ENCODE assay signal across 1 cellular context in the genomic region with DNA sequence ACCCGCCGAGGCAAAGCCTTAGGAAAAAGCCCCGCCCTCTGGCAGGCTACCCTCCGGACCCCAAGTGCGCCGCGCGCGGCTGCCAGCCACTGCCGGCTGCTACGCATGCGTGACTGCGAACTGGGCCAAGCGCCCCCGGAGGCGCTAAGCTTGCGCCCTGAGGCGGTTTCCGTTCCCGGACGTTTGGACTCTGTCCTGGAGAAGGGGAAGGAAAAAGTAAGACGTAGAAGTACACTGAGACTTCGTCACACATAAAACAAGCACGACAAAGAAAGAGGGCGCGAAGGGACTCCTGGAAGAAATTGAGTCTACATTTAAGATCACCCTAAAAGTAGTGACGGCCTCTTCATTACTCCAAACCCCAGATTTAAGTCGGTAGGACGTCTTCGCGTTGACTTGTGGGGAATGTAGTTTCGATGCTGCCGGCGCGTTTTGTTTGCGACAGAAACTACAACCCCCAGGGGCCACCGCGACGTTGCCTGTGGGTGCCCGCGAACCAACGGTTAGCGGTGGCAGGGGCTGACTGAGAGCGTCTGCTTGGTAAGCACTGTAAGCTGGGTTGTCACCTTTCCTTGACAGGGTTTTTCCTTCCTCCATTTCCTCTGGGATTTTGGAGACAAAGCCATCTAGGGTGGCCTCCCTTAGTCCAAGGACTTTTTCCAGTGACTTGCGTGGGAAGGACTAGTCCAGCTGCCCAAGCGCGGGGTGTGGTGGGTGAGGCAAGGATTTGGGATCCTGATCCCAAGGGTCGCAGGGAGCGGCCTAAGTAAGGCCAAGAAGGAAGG.
TF ChIP-seq lines count a peak whose summit lies in the region.

A gene (plus strand): TSS at position 472 of the 785 bp plus-strand sequence. CDS start 49,715 bp downstream, outside the sequence.

TF ChIP-seq in HepG2, 621 proteins besides CTCF, POLR2A, EP300 and RAD21 (continued from another document and continues in another):
- TF ChIP-seq, protein P1, sequence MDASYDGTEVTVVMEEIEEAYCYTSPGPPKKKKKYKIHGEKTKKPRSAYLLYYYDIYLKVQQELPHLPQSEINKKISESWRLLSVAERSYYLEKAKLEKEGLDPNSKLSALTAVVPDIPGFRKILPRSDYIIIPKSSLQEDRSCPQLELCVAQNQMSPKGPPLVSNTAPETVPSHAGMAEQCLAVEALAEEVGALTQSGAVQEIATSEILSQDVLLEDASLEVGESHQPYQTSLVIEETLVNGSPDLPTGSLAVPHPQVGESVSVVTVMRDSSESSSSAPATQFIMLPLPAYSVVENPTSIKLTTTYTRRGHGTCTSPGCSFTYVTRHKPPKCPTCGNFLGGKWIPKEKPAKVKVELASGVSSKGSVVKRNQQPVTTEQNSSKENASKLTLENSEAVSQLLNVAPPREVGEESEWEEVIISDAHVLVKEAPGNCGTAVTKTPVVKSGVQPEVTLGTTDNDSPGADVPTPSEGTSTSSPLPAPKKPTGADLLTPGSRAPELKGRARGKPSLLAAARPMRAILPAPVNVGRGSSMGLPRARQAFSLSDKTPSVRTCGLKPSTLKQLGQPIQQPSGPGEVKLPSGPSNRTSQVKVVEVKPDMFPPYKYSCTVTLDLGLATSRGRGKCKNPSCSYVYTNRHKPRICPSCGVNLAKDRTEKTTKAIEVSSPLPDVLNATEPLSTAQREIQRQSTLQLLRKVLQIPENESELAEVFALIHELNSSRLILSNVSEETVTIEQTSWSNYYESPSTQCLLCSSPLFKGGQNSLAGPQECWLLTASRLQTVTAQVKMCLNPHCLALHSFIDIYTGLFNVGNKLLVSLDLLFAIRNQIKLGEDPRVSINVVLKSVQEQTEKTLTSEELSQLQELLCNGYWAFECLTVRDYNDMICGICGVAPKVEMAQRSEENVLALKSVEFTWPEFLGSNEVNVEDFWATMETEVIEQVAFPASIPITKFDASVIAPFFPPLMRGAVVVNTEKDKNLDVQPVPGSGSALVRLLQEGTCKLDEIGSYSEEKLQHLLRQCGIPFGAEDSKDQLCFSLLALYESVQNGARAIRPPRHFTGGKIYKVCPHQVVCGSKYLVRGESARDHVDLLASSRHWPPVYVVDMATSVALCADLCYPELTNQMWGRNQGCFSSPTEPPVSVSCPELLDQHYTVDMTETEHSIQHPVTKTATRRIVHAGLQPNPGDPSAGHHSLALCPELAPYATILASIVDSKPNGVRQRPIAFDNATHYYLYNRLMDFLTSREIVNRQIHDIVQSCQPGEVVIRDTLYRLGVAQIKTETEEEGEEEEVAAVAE (CRISPR knock-in tag; IDR thresholded peaks at IDR 0.05; ENCODE audit: borderline replicate concordance) = no peak; the same call in 1 of the 2 replicates
- no peak for TF ChIP-seq TBP (CRISPR knock-in tag; IDR thresholded peaks at IDR 0.05)
- TF ChIP-seq ZNF432 (CRISPR knock-in tag; IDR thresholded peaks at IDR 0.05; ENCODE audit: borderline replicate concordance) = no peak
- TF ChIP-seq ZNF263 (CRISPR knock-in tag; IDR thresholded peaks at IDR 0.05) = no peak
- TF ChIP-seq ZFAT (CRISPR knock-in tag; conservative IDR thresholded peaks at IDR 0.05) = no peak
- peak; percentile 89 for TF ChIP-seq NR2C2 (CRISPR knock-in tag; IDR thresholded peaks at IDR 0.05; ENCODE audit: borderline replicate concordance)
- no peak for TF ChIP-seq MYNN (CRISPR knock-in tag; IDR thresholded peaks at IDR 0.05; ENCODE audit: low read depth)
- TF ChIP-seq, protein P2, sequence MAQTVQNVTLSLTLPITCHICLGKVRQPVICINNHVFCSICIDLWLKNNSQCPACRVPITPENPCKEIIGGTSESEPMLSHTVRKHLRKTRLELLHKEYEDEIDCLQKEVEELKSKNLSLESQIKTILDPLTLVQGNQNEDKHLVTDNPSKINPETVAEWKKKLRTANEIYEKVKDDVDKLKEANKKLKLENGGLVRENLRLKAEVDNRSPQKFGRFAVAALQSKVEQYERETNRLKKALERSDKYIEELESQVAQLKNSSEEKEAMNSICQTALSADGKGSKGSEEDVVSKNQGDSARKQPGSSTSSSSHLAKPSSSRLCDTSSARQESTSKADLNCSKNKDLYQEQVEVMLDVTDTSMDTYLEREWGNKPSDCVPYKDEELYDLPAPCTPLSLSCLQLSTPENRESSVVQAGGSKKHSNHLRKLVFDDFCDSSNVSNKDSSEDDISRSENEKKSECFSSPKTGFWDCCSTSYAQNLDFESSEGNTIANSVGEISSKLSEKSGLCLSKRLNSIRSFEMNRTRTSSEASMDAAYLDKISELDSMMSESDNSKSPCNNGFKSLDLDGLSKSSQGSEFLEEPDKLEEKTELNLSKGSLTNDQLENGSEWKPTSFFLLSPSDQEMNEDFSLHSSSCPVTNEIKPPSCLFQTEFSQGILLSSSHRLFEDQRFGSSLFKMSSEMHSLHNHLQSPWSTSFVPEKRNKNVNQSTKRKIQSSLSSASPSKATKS (CRISPR knock-in tag; IDR thresholded peaks at IDR 0.05) = no peak
- no peak for TF ChIP-seq CEBPB (IDR thresholded peaks at IDR 0.05; ENCODE audit: borderline replicate concordance, low read depth, low read length)
- TF ChIP-seq MED8 (CRISPR knock-in tag; IDR thresholded peaks at IDR 0.05; ENCODE audit: insufficient replicate concordance) = no peak
- no peak for TF ChIP-seq MZF1 (CRISPR knock-in tag; IDR thresholded peaks at IDR 0.05; ENCODE audit: borderline replicate concordance)
- no peak for TF ChIP-seq ZNF337 (CRISPR knock-in tag; IDR thresholded peaks at IDR 0.05; ENCODE audit: borderline replicate concordance, low read depth)
- no peak for TF ChIP-seq MEIS2 (CRISPR knock-in tag; IDR thresholded peaks at IDR 0.05)
- peak; percentile 91 for TF ChIP-seq GATAD1 (CRISPR knock-in tag; IDR thresholded peaks at IDR 0.05)
- no peak for TF ChIP-seq SMAD9 (CRISPR knock-in tag; IDR thresholded peaks at IDR 0.05)
- TF ChIP-seq, protein P3, sequence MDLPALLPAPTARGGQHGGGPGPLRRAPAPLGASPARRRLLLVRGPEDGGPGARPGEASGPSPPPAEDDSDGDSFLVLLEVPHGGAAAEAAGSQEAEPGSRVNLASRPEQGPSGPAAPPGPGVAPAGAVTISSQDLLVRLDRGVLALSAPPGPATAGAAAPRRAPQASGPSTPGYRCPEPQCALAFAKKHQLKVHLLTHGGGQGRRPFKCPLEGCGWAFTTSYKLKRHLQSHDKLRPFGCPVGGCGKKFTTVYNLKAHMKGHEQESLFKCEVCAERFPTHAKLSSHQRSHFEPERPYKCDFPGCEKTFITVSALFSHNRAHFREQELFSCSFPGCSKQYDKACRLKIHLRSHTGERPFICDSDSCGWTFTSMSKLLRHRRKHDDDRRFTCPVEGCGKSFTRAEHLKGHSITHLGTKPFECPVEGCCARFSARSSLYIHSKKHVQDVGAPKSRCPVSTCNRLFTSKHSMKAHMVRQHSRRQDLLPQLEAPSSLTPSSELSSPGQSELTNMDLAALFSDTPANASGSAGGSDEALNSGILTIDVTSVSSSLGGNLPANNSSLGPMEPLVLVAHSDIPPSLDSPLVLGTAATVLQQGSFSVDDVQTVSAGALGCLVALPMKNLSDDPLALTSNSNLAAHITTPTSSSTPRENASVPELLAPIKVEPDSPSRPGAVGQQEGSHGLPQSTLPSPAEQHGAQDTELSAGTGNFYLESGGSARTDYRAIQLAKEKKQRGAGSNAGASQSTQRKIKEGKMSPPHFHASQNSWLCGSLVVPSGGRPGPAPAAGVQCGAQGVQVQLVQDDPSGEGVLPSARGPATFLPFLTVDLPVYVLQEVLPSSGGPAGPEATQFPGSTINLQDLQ (CRISPR knock-in tag; IDR thresholded peaks at IDR 0.05) = no peak
- TF ChIP-seq ZNF879 (CRISPR knock-in tag; IDR thresholded peaks at IDR 0.05) = peak; percentile 26; the same call in 1 of the 2 replicates
- TF ChIP-seq YY1 (IDR thresholded peaks at IDR 0.05; ENCODE audit: insufficient read depth, insufficient replicate concordance, low read depth, low read length) = peak; percentile 65
- no peak for TF ChIP-seq RFXANK (CRISPR knock-in tag; IDR thresholded peaks at IDR 0.05)
- TF ChIP-seq, protein P4, sequence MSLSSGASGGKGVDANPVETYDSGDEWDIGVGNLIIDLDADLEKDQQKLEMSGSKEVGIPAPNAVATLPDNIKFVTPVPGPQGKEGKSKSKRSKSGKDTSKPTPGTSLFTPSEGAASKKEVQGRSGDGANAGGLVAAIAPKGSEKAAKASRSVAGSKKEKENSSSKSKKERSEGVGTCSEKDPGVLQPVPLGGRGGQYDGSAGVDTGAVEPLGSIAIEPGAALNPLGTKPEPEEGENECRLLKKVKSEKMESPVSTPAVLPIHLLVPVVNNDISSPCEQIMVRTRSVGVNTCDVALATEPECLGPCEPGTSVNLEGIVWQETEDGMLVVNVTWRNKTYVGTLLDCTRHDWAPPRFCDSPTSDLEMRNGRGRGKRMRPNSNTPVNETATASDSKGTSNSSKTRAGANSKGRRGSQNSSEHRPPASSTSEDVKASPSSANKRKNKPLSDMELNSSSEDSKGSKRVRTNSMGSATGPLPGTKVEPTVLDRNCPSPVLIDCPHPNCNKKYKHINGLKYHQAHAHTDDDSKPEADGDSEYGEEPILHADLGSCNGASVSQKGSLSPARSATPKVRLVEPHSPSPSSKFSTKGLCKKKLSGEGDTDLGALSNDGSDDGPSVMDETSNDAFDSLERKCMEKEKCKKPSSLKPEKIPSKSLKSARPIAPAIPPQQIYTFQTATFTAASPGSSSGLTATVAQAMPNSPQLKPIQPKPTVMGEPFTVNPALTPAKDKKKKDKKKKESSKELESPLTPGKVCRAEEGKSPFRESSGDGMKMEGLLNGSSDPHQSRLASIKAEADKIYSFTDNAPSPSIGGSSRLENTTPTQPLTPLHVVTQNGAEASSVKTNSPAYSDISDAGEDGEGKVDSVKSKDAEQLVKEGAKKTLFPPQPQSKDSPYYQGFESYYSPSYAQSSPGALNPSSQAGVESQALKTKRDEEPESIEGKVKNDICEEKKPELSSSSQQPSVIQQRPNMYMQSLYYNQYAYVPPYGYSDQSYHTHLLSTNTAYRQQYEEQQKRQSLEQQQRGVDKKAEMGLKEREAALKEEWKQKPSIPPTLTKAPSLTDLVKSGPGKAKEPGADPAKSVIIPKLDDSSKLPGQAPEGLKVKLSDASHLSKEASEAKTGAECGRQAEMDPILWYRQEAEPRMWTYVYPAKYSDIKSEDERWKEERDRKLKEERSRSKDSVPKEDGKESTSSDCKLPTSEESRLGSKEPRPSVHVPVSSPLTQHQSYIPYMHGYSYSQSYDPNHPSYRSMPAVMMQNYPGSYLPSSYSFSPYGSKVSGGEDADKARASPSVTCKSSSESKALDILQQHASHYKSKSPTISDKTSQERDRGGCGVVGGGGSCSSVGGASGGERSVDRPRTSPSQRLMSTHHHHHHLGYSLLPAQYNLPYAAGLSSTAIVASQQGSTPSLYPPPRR (CRISPR knock-in tag; IDR thresholded peaks at IDR 0.05; ENCODE audit: borderline replicate concordance) = no peak; the same call in 1 of the 2 replicates
- TF ChIP-seq, protein P5, sequence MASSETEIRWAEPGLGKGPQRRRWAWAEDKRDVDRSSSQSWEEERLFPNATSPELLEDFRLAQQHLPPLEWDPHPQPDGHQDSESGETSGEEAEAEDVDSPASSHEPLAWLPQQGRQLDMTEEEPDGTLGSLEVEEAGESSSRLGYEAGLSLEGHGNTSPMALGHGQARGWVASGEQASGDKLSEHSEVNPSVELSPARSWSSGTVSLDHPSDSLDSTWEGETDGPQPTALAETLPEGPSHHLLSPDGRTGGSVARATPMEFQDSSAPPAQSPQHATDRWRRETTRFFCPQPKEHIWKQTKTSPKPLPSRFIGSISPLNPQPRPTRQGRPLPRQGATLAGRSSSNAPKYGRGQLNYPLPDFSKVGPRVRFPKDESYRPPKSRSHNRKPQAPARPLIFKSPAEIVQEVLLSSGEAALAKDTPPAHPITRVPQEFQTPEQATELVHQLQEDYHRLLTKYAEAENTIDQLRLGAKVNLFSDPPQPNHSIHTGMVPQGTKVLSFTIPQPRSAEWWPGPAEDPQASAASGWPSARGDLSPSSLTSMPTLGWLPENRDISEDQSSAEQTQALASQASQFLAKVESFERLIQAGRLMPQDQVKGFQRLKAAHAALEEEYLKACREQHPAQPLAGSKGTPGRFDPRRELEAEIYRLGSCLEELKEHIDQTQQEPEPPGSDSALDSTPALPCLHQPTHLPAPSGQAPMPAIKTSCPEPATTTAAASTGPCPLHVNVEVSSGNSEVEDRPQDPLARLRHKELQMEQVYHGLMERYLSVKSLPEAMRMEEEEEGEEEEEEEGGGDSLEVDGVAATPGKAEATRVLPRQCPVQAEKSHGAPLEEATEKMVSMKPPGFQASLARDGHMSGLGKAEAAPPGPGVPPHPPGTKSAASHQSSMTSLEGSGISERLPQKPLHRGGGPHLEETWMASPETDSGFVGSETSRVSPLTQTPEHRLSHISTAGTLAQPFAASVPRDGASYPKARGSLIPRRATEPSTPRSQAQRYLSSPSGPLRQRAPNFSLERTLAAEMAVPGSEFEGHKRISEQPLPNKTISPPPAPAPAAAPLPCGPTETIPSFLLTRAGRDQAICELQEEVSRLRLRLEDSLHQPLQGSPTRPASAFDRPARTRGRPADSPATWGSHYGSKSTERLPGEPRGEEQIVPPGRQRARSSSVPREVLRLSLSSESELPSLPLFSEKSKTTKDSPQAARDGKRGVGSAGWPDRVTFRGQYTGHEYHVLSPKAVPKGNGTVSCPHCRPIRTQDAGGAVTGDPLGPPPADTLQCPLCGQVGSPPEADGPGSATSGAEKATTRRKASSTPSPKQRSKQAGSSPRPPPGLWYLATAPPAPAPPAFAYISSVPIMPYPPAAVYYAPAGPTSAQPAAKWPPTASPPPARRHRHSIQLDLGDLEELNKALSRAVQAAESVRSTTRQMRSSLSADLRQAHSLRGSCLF (CRISPR knock-in tag; IDR thresholded peaks at IDR 0.05; ENCODE audit: borderline replicate concordance) = no peak
- peak; percentile 97 for TF ChIP-seq ATF1 (CRISPR knock-in tag; IDR thresholded peaks at IDR 0.05)
- TF ChIP-seq MTF1 (CRISPR knock-in tag; IDR thresholded peaks at IDR 0.05) = no peak; the same call in 1 of the 2 replicates
- peak; percentile 77; the same call in 1 of the 2 replicates for TF ChIP-seq ZNF335 (CRISPR knock-in tag; IDR thresholded peaks at IDR 0.05)
- TF ChIP-seq, protein P6, sequence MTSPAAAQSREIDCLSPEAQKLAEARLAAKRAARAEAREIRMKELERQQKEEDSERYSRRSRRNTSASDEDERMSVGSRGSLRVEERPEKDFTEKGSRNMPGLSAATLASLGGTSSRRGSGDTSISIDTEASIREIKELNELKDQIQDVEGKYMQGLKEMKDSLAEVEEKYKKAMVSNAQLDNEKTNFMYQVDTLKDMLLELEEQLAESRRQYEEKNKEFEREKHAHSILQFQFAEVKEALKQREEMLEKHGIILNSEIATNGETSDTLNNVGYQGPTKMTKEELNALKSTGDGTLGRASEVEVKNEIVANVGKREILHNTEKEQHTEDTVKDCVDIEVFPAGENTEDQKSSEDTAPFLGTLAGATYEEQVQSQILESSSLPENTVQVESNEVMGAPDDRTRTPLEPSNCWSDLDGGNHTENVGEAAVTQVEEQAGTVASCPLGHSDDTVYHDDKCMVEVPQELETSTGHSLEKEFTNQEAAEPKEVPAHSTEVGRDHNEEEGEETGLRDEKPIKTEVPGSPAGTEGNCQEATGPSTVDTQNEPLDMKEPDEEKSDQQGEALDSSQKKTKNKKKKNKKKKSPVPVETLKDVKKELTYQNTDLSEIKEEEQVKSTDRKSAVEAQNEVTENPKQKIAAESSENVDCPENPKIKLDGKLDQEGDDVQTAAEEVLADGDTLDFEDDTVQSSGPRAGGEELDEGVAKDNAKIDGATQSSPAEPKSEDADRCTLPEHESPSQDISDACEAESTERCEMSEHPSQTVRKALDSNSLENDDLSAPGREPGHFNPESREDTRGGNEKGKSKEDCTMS (CRISPR knock-in tag; conservative IDR thresholded peaks at IDR 0.05) = no peak
- TF ChIP-seq, protein P7, sequence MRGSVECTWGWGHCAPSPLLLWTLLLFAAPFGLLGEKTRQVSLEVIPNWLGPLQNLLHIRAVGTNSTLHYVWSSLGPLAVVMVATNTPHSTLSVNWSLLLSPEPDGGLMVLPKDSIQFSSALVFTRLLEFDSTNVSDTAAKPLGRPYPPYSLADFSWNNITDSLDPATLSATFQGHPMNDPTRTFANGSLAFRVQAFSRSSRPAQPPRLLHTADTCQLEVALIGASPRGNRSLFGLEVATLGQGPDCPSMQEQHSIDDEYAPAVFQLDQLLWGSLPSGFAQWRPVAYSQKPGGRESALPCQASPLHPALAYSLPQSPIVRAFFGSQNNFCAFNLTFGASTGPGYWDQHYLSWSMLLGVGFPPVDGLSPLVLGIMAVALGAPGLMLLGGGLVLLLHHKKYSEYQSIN (CRISPR knock-in tag; IDR thresholded peaks at IDR 0.05; ENCODE audit: borderline replicate concordance) = no peak
- TF ChIP-seq ELF1 (CRISPR knock-in tag; IDR thresholded peaks at IDR 0.05) = peak; percentile 51
